ENCODE assay signal across 10 cellular contexts in genomic region chr2:111194835-111195621, GRCh38.
A peak's percentile ranks its signal among the peaks of the same experiment; 100 is the strongest.
DNase-seq lines count a peak whose midpoint lies in the region; ATAC-seq and TF ChIP-seq lines count a peak whose summit lies in the region.
"Had no signal": no experiment of that assay in that cellular context is flagged by ENCODE, and none has a peak within 500 bp of the region (broad histone marks: within the 10 kb centered on the region; RNA-seq: fewer than 3 reads in every experiment).

No MANE protein-coding gene starts in this region.

- no peaks in the 10 kb centered on the region for H3K9me3 Mint-ChIP-seq in endodermal cell

- no peak for TF ChIP-seq POLR2A in GM18505 (IDR thresholded peaks at IDR 0.05; ENCODE audit: borderline replicate concordance, extremely low read depth, insufficient read depth, insufficient read length)

- no peaks in the 10 kb centered on the region for H3K36me3 ChIP-seq in endodermal cell (ENCODE audit: control insufficient read depth, insufficient read depth, low read length)
- H3K36me3 ChIP-seq: cardiac muscle cell had no signal

- no peaks in the 10 kb centered on the region for H3K27me3 ChIP-seq in endodermal cell (ENCODE audit: control insufficient read depth, insufficient read depth, low read length, poor library complexity, severe bottlenecking)
- H3K27me3 ChIP-seq: cardiac muscle cell had no signal

- H3K9me3 ChIP-seq in endodermal cell (ENCODE audit: control insufficient read depth, low read length): no peaks in the 10 kb centered on the region

- 86 to 88% methylated on average over 7 to 8 of the region's 8 CpGs for WGBS in endodermal cell (ENCODE audit: insufficient coverage in 1 of 2, insufficient read length in 1 of 2), 2 experiments

- peak; percentile 82 for ATAC-seq in GM21390 (IDR thresholded peaks at IDR 0.05; ENCODE audit: unreplicated experiment)
- ATAC-seq in HG03378 (IDR thresholded peaks at IDR 0.05; ENCODE audit: unreplicated experiment): peak; percentile 87
- ATAC-seq in GM18505 (IDR thresholded peaks at IDR 0.05; ENCODE audit: unreplicated experiment): no peak

- no peak overlapping the region for H3K27ac Mint-ChIP-seq in endodermal cell

- H3K27me3 Mint-ChIP-seq in endodermal cell (ENCODE audit: insufficient read depth): peaks cover 2% of the 10 kb centered on the region

- no peak overlapping the region for H3K9ac ChIP-seq in endodermal cell (ENCODE audit: extremely low read depth, low read length, poor library complexity, severe bottlenecking)

- peaks cover 29% of the 10 kb centered on the region for H3K4me1 Mint-ChIP-seq in endodermal cell

- H3K4me3 ChIP-seq in GM12875 (ENCODE audit: low read depth, low read length) (no peak overlapping the region), endodermal cell (ENCODE audit: low read length) (no peak overlapping the region)
- H3K4me3 ChIP-seq: cardiac muscle cell had no signal

- no peak overlapping the region for H3K27ac ChIP-seq in endodermal cell (ENCODE audit: low read depth, low read length)
- H3K27ac ChIP-seq: cardiac muscle cell had no signal

- peak; percentile 55 for DNase-seq in endodermal cell
- DNase-seq in HuH-7 (ENCODE audit: low spot score): no peak
- DNase-seq in NCI-H2227 treated with DMSO at 0.1 percent for 48 hours (lab: John Stamatoyannopoulos, UW): no peak
- no peak for DNase-seq in NCI-H1048 (lab: John Stamatoyannopoulos, UW)
- DNase-seq: KBM-7 had no signal

- no peaks in the 10 kb centered on the region for H3K36me3 Mint-ChIP-seq in endodermal cell (ENCODE audit: low read depth)

- TF ChIP-seq CTCF in GM12875 (IDR thresholded peaks at IDR 0.05; ENCODE audit: borderline replicate concordance, insufficient read depth, low read depth, low read length): 0 out of 2 replicates have a peak, but pooled peaks have one; percentile 23
- peak; percentile 31 for TF ChIP-seq CTCF in endodermal cell (conservative IDR thresholded peaks at IDR 0.05)

- H3K4me3 Mint-ChIP-seq in endodermal cell: no peak overlapping the region

- H3K4me1 ChIP-seq in endodermal cell (ENCODE audit: control insufficient read depth, insufficient read depth, low read length): peaks cover 15% of the 10 kb centered on the region
